In genomic region chr14:24339284-24340151, GRCh38 we compare ENCODE assay signal across 9 cellular contexts. TPM values are rescaled to one million over a fixed set of nuclear protein-coding genes. Genes with fewer than 3 reads are reported as not detected.
DNase-seq lines count a peak whose midpoint lies in the region; ATAC-seq, FAIRE-seq and TF ChIP-seq lines count a peak whose summit lies in the region.
"Had no signal": no experiment of that assay in that cellular context is flagged by ENCODE, and none has a peak within 500 bp of the region (broad histone marks: within the 10 kb centered on the region; RNA-seq: fewer than 3 reads in every experiment).

RIPK3 (minus strand) TSS chr14:24339991; CDS start chr14:24339826, 165 bp downstream.

- H3K9me3 Mint-ChIP-seq in activated naive CD8-positive, alpha-beta T cell treated with anti-CD3 and anti-CD28 coated beads for 36 hours, result no peaks in the 10 kb centered on the region

- no peaks in the 10 kb centered on the region for H3K79me2 ChIP-seq in keratinocyte (ENCODE audit: control insufficient read depth, insufficient read depth, low read length)

- H3K9ac ChIP-seq in keratinocyte (ENCODE audit: control insufficient read depth, extremely low read depth, insufficient read depth, low read length), result peak within 1 kb of the TSS; percentile 64

- peaks cover 22% of the 10 kb centered on the region for H3K4me1 Mint-ChIP-seq in activated naive CD8-positive, alpha-beta T cell treated with anti-CD3 and anti-CD28 coated beads for 36 hours

- peak within 1 kb of the TSS; percentile 76 for H3K27ac Mint-ChIP-seq in activated naive CD8-positive, alpha-beta T cell treated with anti-CD3 and anti-CD28 coated beads for 36 hours

- H3K27ac ChIP-seq in Peyer's patch (peak within 1 kb of the TSS; percentile 58 to 83 (median 78)), keratinocyte (ENCODE audit: control insufficient read depth, insufficient read depth, low read length) (no peak within 1 kb of the TSS)

- H3K27me3 ChIP-seq in Peyer's patch, result peaks cover 0 to 9% of the 10 kb centered on the region in 2 donors
- H3K27me3 ChIP-seq in keratinocyte (ENCODE audit: control insufficient read depth, extremely low read depth, insufficient read depth, low read length), result peaks cover 12% of the 10 kb centered on the region

- peak within 1 kb of the TSS; percentile 98 for H2AFZ ChIP-seq in keratinocyte (ENCODE audit: control insufficient read depth, low read length)

- DNase-seq in GM12892 (ENCODE audit: insufficient read length) (peak; percentile 64), Peyer's patch (peak; percentile 84 to 93 (median 87)), keratinocyte (ENCODE audit: low read depth, low spot score) (no peak), NCI-H1092 treated with DMSO at 0.1 percent for 48 hours (lab: John Stamatoyannopoulos, UW) (no peak), hepatic stellate cell (ENCODE audit: low spot score) (no peak)
- peak; percentile 66 for DNase-seq in activated naive CD8-positive, alpha-beta T cell treated with anti-CD3 and anti-CD28 coated beads for 36 hours
- DNase-seq in stimulated activated CD4-positive, alpha-beta T cell treated with anti-CD3 and anti-CD28 coated beads, Interleukin-4, amount 100 ng/mL, for 24 hours, result peak; percentile 66

- H3K4me3 ChIP-seq in Peyer's patch (peak within 1 kb of the TSS; percentile 66 to 75 (median 70)), keratinocyte (ENCODE audit: control insufficient read depth in 2 of 3, extremely low read depth in 1 of 3, insufficient read depth in 2 of 3, low read depth in 1 of 3, low read length in 3 of 3) (peak within 1 kb of the TSS; percentile 53 to 86 (median 78))

- no peaks in the 10 kb centered on the region for H4K20me1 ChIP-seq in keratinocyte (ENCODE audit: control insufficient read depth, extremely low read depth, insufficient read depth, low read length)

- peak within 1 kb of the TSS; percentile 97 for H3K4me2 ChIP-seq in keratinocyte (ENCODE audit: control insufficient read depth, extremely low read depth, insufficient read depth, low read depth, low read length)

- TF ChIP-seq POLR2A in GM12892 (IDR thresholded peaks at IDR 0.05; ENCODE audit: low read depth, low read length), result no peak
- peak; percentile 44 to 50 for TF ChIP-seq POLR2A in Peyer's patch (IDR thresholded peaks at IDR 0.05)

- peaks cover 11% of the 10 kb centered on the region for H3K27me3 Mint-ChIP-seq in activated naive CD8-positive, alpha-beta T cell treated with anti-CD3 and anti-CD28 coated beads for 36 hours

- peak within 1 kb of the TSS; percentile 85 for H3K4me3 Mint-ChIP-seq in activated naive CD8-positive, alpha-beta T cell treated with anti-CD3 and anti-CD28 coated beads for 36 hours

- H3K4me1 ChIP-seq in Peyer's patch (peaks cover 0 to 26% (median 10%) of the 10 kb centered on the region in 4 donors), keratinocyte (ENCODE audit: control insufficient read depth, extremely low read depth, insufficient read depth, low read length) (peaks cover 10% of the 10 kb centered on the region)

- peak; percentile 88 for ATAC-seq in HG02642 (IDR thresholded peaks at IDR 0.05; ENCODE audit: poor library complexity, unreplicated experiment)

- FAIRE-seq in GM12892 (lab: Jason Lieb, UNC) (peak; percentile 9), keratinocyte (lab: Jason Lieb, UNC) (peak; percentile 85)

- dilution Hi-C loops in keratinocyte (cut with MboI; ENCODE audit: extremely low pct_ligation_motif_present, low sequenced_read_pairs), result no loop called here

- H3K36me3 ChIP-seq in Peyer's patch, result peaks cover 0 to 26% (median 0%) of the 10 kb centered on the region in 3 donors
- H3K36me3 ChIP-seq in keratinocyte (ENCODE audit: control insufficient read depth in 2 of 2, extremely low read depth in 1 of 2, insufficient read depth in 2 of 2, low read length in 2 of 2), result peaks cover 0 to 2% of the 10 kb centered on the region in 2 experiments

- peaks cover 4% of the 10 kb centered on the region for H3K36me3 Mint-ChIP-seq in activated naive CD8-positive, alpha-beta T cell treated with anti-CD3 and anti-CD28 coated beads for 36 hours

- no peaks in the 10 kb centered on the region for H3K9me1 ChIP-seq in keratinocyte (ENCODE audit: control insufficient read depth, extremely low read depth, insufficient read depth, low read length)

- TF ChIP-seq CTCF in Peyer's patch (IDR thresholded peaks at IDR 0.05), result no peak
- no peak for TF ChIP-seq CTCF in keratinocyte (optimal IDR thresholded peaks at IDR 0.05 in 1 of 3, IDR thresholded peaks at IDR 0.05 in 1 of 3, conservative IDR thresholded peaks at IDR 0.05 in 1 of 3; ENCODE audit: extremely low read depth in 1 of 3, insufficient read depth in 2 of 3, low read length in 3 of 3)

- no peaks in the 10 kb centered on the region for H3K9me3 ChIP-seq in Peyer's patch
- no peaks in the 10 kb centered on the region for H3K9me3 ChIP-seq in keratinocyte (ENCODE audit: control insufficient read depth, low read depth, low read length)

RNA-seq across cellular contexts. Expression of gene RIPK3, which starts in this region (rescaled TPM):
- 2.8 TPM for polyA plus RNA-seq in GM12892 (2012; ENCODE audit: missing spikeins)
- 10 to 100 TPM; 45.2 to 72.0 (median 64.0) TPM for total RNA-seq in Peyer's patch
- total RNA-seq in activated naive CD8-positive, alpha-beta T cell treated with anti-CD3 and anti-CD28 coated beads for 36 hours, result 1 to 10 TPM; 5.4 to 6.3 TPM
- polyA plus RNA-seq in keratinocyte, result 7.3 to 10.7 TPM (median 8.0 TPM) in 3 replicates
- 2.1 TPM for polyA plus RNA-seq in keratinocyte (2011; ENCODE audit: low read depth)
- polyA plus RNA-seq in keratinocyte (2011; cell fraction: cytosol; rRNA removed), result 3.5 and 4.3 TPM in 2 replicates
- polyA plus RNA-seq in keratinocyte (2011; cell fraction: nucleus; rRNA removed), result 28.7 and 35.3 TPM in 2 replicates
- polyA plus RNA-seq in keratinocyte (2012; ENCODE audit: low replicate concordance), result 4.6 and 6.4 TPM in 2 replicates
- polyA minus RNA-seq in keratinocyte, result 6.1 to 7.7 TPM (median 7.0 TPM) in 3 replicates
- 3.5 TPM for polyA minus RNA-seq in keratinocyte (2011; cell fraction: cytosol; rRNA and poly(A)+ RNA removed)
- polyA minus RNA-seq in keratinocyte (2011; cell fraction: nucleus; rRNA and poly(A)+ RNA removed), result 8.8 and 9.8 TPM in 2 replicates
- total RNA-seq: LHCN-M2 had no signal

Comparison
In these comparisons a context has a peak if more than half of its experiments do, and no peak if none do; other contexts are left out.
1. RNA of gene RIPK3 (total RNA-seq): 45.2 to 72.0 TPM in Peyer's patch; 5.4 to 6.3 TPM in activated naive CD8-positive, alpha-beta T cell treated with anti-CD3 and anti-CD28 coated beads for 36 hours; every median in the first group is over 4 times any median in the second.
2. DNase-seq: peak in GM12892 (single experiment), Peyer's patch (3 of 3), activated naive CD8-positive, alpha-beta T cell treated with anti-CD3 and anti-CD28 coated beads for 36 hours (single experiment) and stimulated activated CD4-positive, alpha-beta T cell treated with anti-CD3 and anti-CD28 coated beads, Interleukin-4, amount 100 ng/mL, for 24 hours (single experiment); none in keratinocyte (single experiment), NCI-H1092 treated with DMSO at 0.1 percent for 48 hours (single experiment) and hepatic stellate cell (single experiment).